ENCODE assay signal across 8 cellular contexts in genomic region chrX:19566359-19567141, GRCh38.
DNase-seq lines count a peak whose midpoint lies in the region; ATAC-seq, FAIRE-seq and TF ChIP-seq lines count a peak whose summit lies in the region.

No MANE protein-coding gene starts in this region.

- no peak for TF ChIP-seq CTCF in cardiac fibroblast (IDR thresholded peaks at IDR 0.05; ENCODE audit: low read depth, low read length)
- TF ChIP-seq CTCF in RWPE1 (conservative IDR thresholded peaks at IDR 0.05; ENCODE audit: low read depth): no peak

- POLR2A ChIA-PET in RWPE1 (lab: Yijun Ruan, JAX; ENCODE audit: low non-redundant PET): no interaction called here

- no peak for FAIRE-seq in HTR-8/SVneo (lab: Jason Lieb, UNC)
- FAIRE-seq in urothelium cell line (lab: Jason Lieb, UNC): no peak

- H3K4me3 ChIP-seq in cardiac fibroblast (replicated peaks in 1 of 2; ENCODE audit: low read depth in 2 of 2, low read length in 2 of 2): no peak overlapping the region

- CTCF ChIA-PET in RWPE1 (lab: Yijun Ruan, JAX): no interaction called here

- H3K27ac ChIP-seq in RWPE1: no peak overlapping the region

- peak; percentile 46 for ATAC-seq in GM21717 (IDR thresholded peaks at IDR 0.05; ENCODE audit: unreplicated experiment)

- DNase-seq in EH (ENCODE audit: low read depth) (peak; percentile 55), NCI-H510A treated with DMSO at 0.1 percent for 48 hours (lab: John Stamatoyannopoulos, UW) (peak; percentile 33), cardiac fibroblast (ENCODE audit: low read depth in 2 of 2) (peak; percentile 57 to 67), pons (ENCODE audit: low spot score) (peak; percentile 25), RWPE1 (ENCODE audit: low spot score) (no peak), HTR-8/SVneo (ENCODE audit: insufficient read length, low spot score) (no peak), urothelium cell line (ENCODE audit: low spot score) (no peak)

Comparison
In these comparisons a context has a peak if more than half of its experiments do, and no peak if none do; other contexts are left out.
1. DNase-seq: peak in EH (single experiment), NCI-H510A treated with DMSO at 0.1 percent for 48 hours (single experiment), cardiac fibroblast (2 of 2) and pons (single experiment); none in RWPE1 (single experiment), HTR-8/SVneo (single experiment) and urothelium cell line (single experiment).